18 cellular contexts compared by ENCODE assay signal in the genomic region with DNA sequence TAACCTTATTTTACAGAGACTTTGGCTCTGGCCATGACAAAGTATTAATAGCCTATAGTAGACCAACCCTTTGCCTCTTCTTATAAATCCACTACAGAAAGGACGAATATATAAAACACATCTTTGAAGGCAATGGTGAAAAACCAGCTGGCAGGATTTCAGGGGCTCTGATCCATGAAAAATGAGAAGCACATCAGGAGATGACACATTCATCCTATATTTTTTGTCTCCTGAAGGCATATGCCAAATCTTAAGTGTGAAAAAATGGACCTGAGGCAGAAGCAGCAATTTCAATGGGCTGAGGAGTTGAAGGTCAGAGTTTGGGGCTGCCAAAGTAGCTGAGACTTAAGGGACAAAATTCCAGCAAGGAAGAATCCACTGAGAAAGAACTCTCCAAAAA. TPM values are rescaled to one million over a fixed set of nuclear protein-coding genes. Genes with fewer than 3 reads are reported as not detected.
DNase-seq lines count a peak whose midpoint lies in the region; ATAC-seq and TF ChIP-seq lines count a peak whose summit lies in the region.
"Had no signal": no experiment of that assay in that cellular context is flagged by ENCODE, and none has a peak within 500 bp of the region (broad histone marks: within the 10 kb centered on the region; RNA-seq: fewer than 3 reads in every experiment).

No MANE protein-coding gene starts in this region.

- no peak overlapping the region for H3K4me3 ChIP-seq in PC-9
- H3K4me3 ChIP-seq in endodermal cell (ENCODE audit: low read length) = peak overlapping the region; percentile 11
- H3K4me3 ChIP-seq: heart right ventricle, right atrium auricular region, SJCRH30 had no signal

- CTCF ChIA-PET in activated CD8-positive, alpha-beta T cell treated with anti-CD3 and anti-CD28 coated beads for 36 hours (lab: Charles Lee) = interaction anchor here (0.6 to 1.4 kb wide), 3 partner anchors 10 to 21 kb away, joined by 3 to 4 read pairs (median 3); a partner anchor contains a TSS
- CTCF ChIA-PET in activated CD8-positive, alpha-beta T cell treated with anti-CD3 and anti-CD28 coated beads, Interleukin-2, amount 10 ng/mL, durations not matched to agents 7 days and 5 days (lab: Charles Lee) = interaction anchor here (1.1 to 2.8 kb wide), 3 partner anchors 10 to 61 kb away, joined by 3 to 16 read pairs (median 8); a partner anchor contains a TSS
- CTCF ChIA-PET in PC-9 (lab: Charles Lee) = interaction anchor here (0.8 kb wide), 1 partner anchor 89 kb away, joined by 3 read pairs; no protein-coding TSS in a partner anchor

- peak overlapping the region; percentile 50 for H3K27ac Mint-ChIP-seq in activated CD8-positive, alpha-beta T cell treated with anti-CD3 and anti-CD28 coated beads for 36 hours
- H3K27ac Mint-ChIP-seq in activated CD8-positive, alpha-beta T cell treated with anti-CD3 and anti-CD28 coated beads, Interleukin-2, amount 10 ng/mL, durations not matched to agents 7 days and 5 days = no peak overlapping the region
- peak overlapping the region; percentile 93 for H3K27ac Mint-ChIP-seq in endodermal cell
- peak overlapping the region; percentile 22 for H3K27ac Mint-ChIP-seq in stimulated activated naive B cell treated with anti-CD40 and anti-IgM and Interleukin-4, amounts not matched to agents 10 μg/mL and 1 μg/mL and 100 μg/mL, for 72 hours
- H3K27ac Mint-ChIP-seq: activated CD8-positive, alpha-beta memory T cell treated with anti-CD3 and anti-CD28 coated beads, Interleukin-2, amount 10 ng/mL, durations not matched to agents 7 days and 5 days had no signal

- no peak for ATAC-seq in activated CD8-positive, alpha-beta T cell treated with anti-CD3 and anti-CD28 coated beads for 36 hours
- ATAC-seq in activated CD8-positive, alpha-beta T cell treated with anti-CD3 and anti-CD28 coated beads, Interleukin-2, amount 10 ng/mL, durations not matched to agents 7 days and 5 days = no peak
- no peak for ATAC-seq in stimulated activated naive B cell treated with anti-CD40 and anti-IgM and Interleukin-4, amounts not matched to agents 10 μg/mL and 1 μg/mL and 100 μg/mL, for 72 hours (replicated peaks)
- ATAC-seq: activated CD8-positive, alpha-beta memory T cell treated with anti-CD3 and anti-CD28 coated beads, Interleukin-2, amount 10 ng/mL, durations not matched to agents 7 days and 5 days; activated naive CD4-positive, alpha-beta T cell treated with anti-CD3 and anti-CD28 coated beads, Interleukin-2, amount 50 U/mL, for 72 hours had no signal

- peaks cover 80% of the 10 kb centered on the region for H3K79me2 ChIP-seq in PC-9 (ENCODE audit: low read depth)

- BruUV-seq in PC-9 (replicated peaks; lab: Mats Ljungman, UMichigan) = no TSS peak

- POLR2A ChIA-PET in activated CD8-positive, alpha-beta T cell treated with anti-CD3 and anti-CD28 coated beads for 36 hours (lab: Charles Lee) = interaction anchor here (0.6 to 1.4 kb wide), 2 partner anchors 12 to 14 kb away, joined by 3 read pairs; a partner anchor contains a TSS
- POLR2A ChIA-PET in activated CD8-positive, alpha-beta T cell treated with anti-CD3 and anti-CD28 coated beads, Interleukin-2, amount 10 ng/mL, durations not matched to agents 7 days and 5 days (lab: Charles Lee) = interaction anchor here (1.2 kb wide), 1 partner anchor 14 kb away, joined by 3 read pairs; a partner anchor contains a TSS
- POLR2A ChIA-PET in PC-9 (lab: Charles Lee; ENCODE audit: unreplicated experiment) = interaction anchor here (0.6 kb wide), 2 partner anchors 76 to 242 kb away, joined by 5 read pairs; a partner anchor contains a TSS

- H3K4me1 ChIP-seq in PC-9 (replicated peaks; ENCODE audit: insufficient read depth) = no peaks in the 10 kb centered on the region
- H3K4me1 ChIP-seq in endodermal cell (ENCODE audit: control insufficient read depth, insufficient read depth, low read length) = peaks cover 4% of the 10 kb centered on the region

- H3K9me2 ChIP-seq in PC-9 (ENCODE audit: insufficient read depth) = no peaks in the 10 kb centered on the region

- H4K20me1 ChIP-seq in PC-9 (ENCODE audit: insufficient read depth) = peaks cover 23% of the 10 kb centered on the region

- H3K27me3 Mint-ChIP-seq in activated CD8-positive, alpha-beta T cell treated with anti-CD3 and anti-CD28 coated beads for 36 hours = no peaks in the 10 kb centered on the region
- no peaks in the 10 kb centered on the region for H3K27me3 Mint-ChIP-seq in activated CD8-positive, alpha-beta T cell treated with anti-CD3 and anti-CD28 coated beads, Interleukin-2, amount 10 ng/mL, durations not matched to agents 7 days and 5 days (ENCODE audit: low read depth)
- no peaks in the 10 kb centered on the region for H3K27me3 Mint-ChIP-seq in endodermal cell (ENCODE audit: insufficient read depth)
- no peaks in the 10 kb centered on the region for H3K27me3 Mint-ChIP-seq in stimulated activated naive B cell treated with anti-CD40 and anti-IgM and Interleukin-4, amounts not matched to agents 10 μg/mL and 1 μg/mL and 100 μg/mL, for 72 hours
- H3K27me3 Mint-ChIP-seq: activated CD8-positive, alpha-beta memory T cell treated with anti-CD3 and anti-CD28 coated beads, Interleukin-2, amount 10 ng/mL, durations not matched to agents 7 days and 5 days had no signal

- no peak for DNase-seq in activated CD8-positive, alpha-beta T cell treated with anti-CD3 and anti-CD28 coated beads for 36 hours
- DNase-seq in activated CD8-positive, alpha-beta T cell treated with anti-CD3 and anti-CD28 coated beads, Interleukin-2, amount 10 ng/mL, durations not matched to agents 7 days and 5 days = no peak
- no peak for DNase-seq in PC-9
- no peak for DNase-seq in endodermal cell
- no peak for DNase-seq in stimulated activated naive B cell treated with anti-CD40 and anti-IgM and Interleukin-4, amounts not matched to agents 10 μg/mL and 1 μg/mL and 100 μg/mL, for 72 hours
- DNase-seq in HUDEP-2 (lab: John Stamatoyannopoulos, UW; ENCODE audit: unreplicated experiment in 76 of 76) = no peak
- DNase-seq in iPS-NIHi11 (ENCODE audit: low spot score) = no peak
- no peak for DNase-seq in SHP77 treated with DMSO at 0.1 percent for 48 hours (lab: John Stamatoyannopoulos, UW)
- DNase-seq: 8988T; activated CD8-positive, alpha-beta memory T cell treated with anti-CD3 and anti-CD28 coated beads, Interleukin-2, amount 10 ng/mL, durations not matched to agents 7 days and 5 days; heart right ventricle; NCI-H2029 treated with DMSO at 0.1 percent for 48 hours; stimulated activated naive CD4-positive, alpha-beta T cell treated with Interleukin-2 at 50 U/mL for 16 hours had no signal

- no peak overlapping the region for H3K4me2 ChIP-seq in PC-9

- WGBS in endodermal cell (ENCODE audit: insufficient coverage in 1 of 2, insufficient read length in 1 of 2), 2 experiments = 89 to 100% methylated on average over 1 of the region's 1 CpG

- no peaks in the 10 kb centered on the region for H3K27me3 ChIP-seq in PC-9 (ENCODE audit: insufficient read depth, low read depth)
- H3K27me3 ChIP-seq in endodermal cell (ENCODE audit: control insufficient read depth, insufficient read depth, low read length, poor library complexity, severe bottlenecking) = no peaks in the 10 kb centered on the region
- H3K27me3 ChIP-seq: heart right ventricle, right atrium auricular region, SJCRH30 had no signal

- intact Hi-C loops in activated CD8-positive, alpha-beta T cell treated with anti-CD3 and anti-CD28 coated beads for 36 hours (cut with micrococcal nuclease) = no loop called here
- intact Hi-C loops in PC-9 (cut with micrococcal nuclease; ENCODE audit: unreplicated experiment) = no loop called here

- TF ChIP-seq CTCF in activated CD8-positive, alpha-beta T cell treated with anti-CD3 and anti-CD28 coated beads for 36 hours (IDR thresholded peaks at IDR 0.05) = no peak
- TF ChIP-seq CTCF in PC-9 (conservative IDR thresholded peaks at IDR 0.05) (no peak), endodermal cell (conservative IDR thresholded peaks at IDR 0.05) (no peak)

- peaks cover 42% of the 10 kb centered on the region for H3K4me1 Mint-ChIP-seq in activated CD8-positive, alpha-beta T cell treated with anti-CD3 and anti-CD28 coated beads for 36 hours (ENCODE audit: low read depth)
- H3K4me1 Mint-ChIP-seq in activated CD8-positive, alpha-beta T cell treated with anti-CD3 and anti-CD28 coated beads, Interleukin-2, amount 10 ng/mL, durations not matched to agents 7 days and 5 days (ENCODE audit: low read depth) = peaks cover 8% of the 10 kb centered on the region
- H3K4me1 Mint-ChIP-seq in endodermal cell = peaks cover 27% of the 10 kb centered on the region
- H3K4me1 Mint-ChIP-seq in stimulated activated naive B cell treated with anti-CD40 and anti-IgM and Interleukin-4, amounts not matched to agents 10 μg/mL and 1 μg/mL and 100 μg/mL, for 72 hours = peaks cover 21 to 50% of the 10 kb centered on the region in 2 donors

- no peak overlapping the region for H3K4me3 Mint-ChIP-seq in activated CD8-positive, alpha-beta T cell treated with anti-CD3 and anti-CD28 coated beads for 36 hours
- no peak overlapping the region for H3K4me3 Mint-ChIP-seq in activated CD8-positive, alpha-beta T cell treated with anti-CD3 and anti-CD28 coated beads, Interleukin-2, amount 10 ng/mL, durations not matched to agents 7 days and 5 days
- peak overlapping the region; percentile 39 for H3K4me3 Mint-ChIP-seq in endodermal cell
- no peak overlapping the region for H3K4me3 Mint-ChIP-seq in stimulated activated naive B cell treated with anti-CD40 and anti-IgM and Interleukin-4, amounts not matched to agents 10 μg/mL and 1 μg/mL and 100 μg/mL, for 72 hours
- H3K4me3 Mint-ChIP-seq: activated CD8-positive, alpha-beta memory T cell treated with anti-CD3 and anti-CD28 coated beads, Interleukin-2, amount 10 ng/mL, durations not matched to agents 7 days and 5 days had no signal

- no peak overlapping the region for H2AFZ ChIP-seq in PC-9

- no peaks in the 10 kb centered on the region; the same call in 1 of the 2 replicates for H3F3A ChIP-seq in PC-9 (ENCODE audit: insufficient read depth, low read depth)

- no peaks in the 10 kb centered on the region for H3K36me3 ChIP-seq in PC-9 (ENCODE audit: low read depth)
- peaks cover 16% of the 10 kb centered on the region for H3K36me3 ChIP-seq in endodermal cell (ENCODE audit: control insufficient read depth, insufficient read depth, low read length)
- H3K36me3 ChIP-seq: right atrium auricular region had no signal

- 0 out of 2 replicates have a peak overlapping the region, but pooled peaks have one; percentile 30 for H3K27ac ChIP-seq in PC-9
- peak overlapping the region; percentile 9 for H3K27ac ChIP-seq in endodermal cell (ENCODE audit: low read depth, low read length)
- H3K27ac ChIP-seq: epithelial cell of prostate, heart right ventricle, right atrium auricular region, SJCRH30, VCaP had no signal

- H3K9me3 ChIP-seq in PC-9 (ENCODE audit: insufficient read depth, low read depth) (no peaks in the 10 kb centered on the region), endodermal cell (ENCODE audit: control insufficient read depth, low read length) (no peaks in the 10 kb centered on the region)
- H3K9me3 ChIP-seq: heart right ventricle, right atrium auricular region, SJCRH30 had no signal

- no peak overlapping the region for H3K9ac ChIP-seq in endodermal cell (ENCODE audit: extremely low read depth, low read length, poor library complexity, severe bottlenecking)

- no peaks in the 10 kb centered on the region for H3K9me3 Mint-ChIP-seq in activated CD8-positive, alpha-beta T cell treated with anti-CD3 and anti-CD28 coated beads for 36 hours
- no peaks in the 10 kb centered on the region for H3K9me3 Mint-ChIP-seq in activated CD8-positive, alpha-beta T cell treated with anti-CD3 and anti-CD28 coated beads, Interleukin-2, amount 10 ng/mL, durations not matched to agents 7 days and 5 days (ENCODE audit: insufficient read depth)
- no peaks in the 10 kb centered on the region for H3K9me3 Mint-ChIP-seq in endodermal cell
- no peaks in the 10 kb centered on the region for H3K9me3 Mint-ChIP-seq in stimulated activated naive B cell treated with anti-CD40 and anti-IgM and Interleukin-4, amounts not matched to agents 10 μg/mL and 1 μg/mL and 100 μg/mL, for 72 hours
- H3K9me3 Mint-ChIP-seq: activated naive CD4-positive, alpha-beta T cell treated with anti-CD3 and anti-CD28 coated beads, Interleukin-2, amount 50 U/mL, for 72 hours had no signal

- H3K36me3 Mint-ChIP-seq in activated CD8-positive, alpha-beta T cell treated with anti-CD3 and anti-CD28 coated beads for 36 hours (ENCODE audit: low read depth) = peaks cover 17% of the 10 kb centered on the region
- H3K36me3 Mint-ChIP-seq in activated CD8-positive, alpha-beta T cell treated with anti-CD3 and anti-CD28 coated beads, Interleukin-2, amount 10 ng/mL, durations not matched to agents 7 days and 5 days (ENCODE audit: low read depth) = peaks cover 11% of the 10 kb centered on the region
- H3K36me3 Mint-ChIP-seq in endodermal cell (ENCODE audit: low read depth) = peaks cover 18% of the 10 kb centered on the region
- H3K36me3 Mint-ChIP-seq in stimulated activated naive B cell treated with anti-CD40 and anti-IgM and Interleukin-4, amounts not matched to agents 10 μg/mL and 1 μg/mL and 100 μg/mL, for 72 hours = peaks cover 4 to 16% of the 10 kb centered on the region in 2 donors

RNA-seq across cellular contexts. Expression of a gene that starts 14.4 kb away (rescaled TPM):
- total RNA-seq in activated CD8-positive, alpha-beta T cell treated with anti-CD3 and anti-CD28 coated beads for 36 hours = 10 to 100 TPM; 46.2 to 48.0 TPM
- 10 to 100 TPM; 31.3 to 33.4 TPM for total RNA-seq in activated CD8-positive, alpha-beta T cell treated with anti-CD3 and anti-CD28 coated beads, Interleukin-2, amount 10 ng/mL, durations not matched to agents 7 days and 5 days
- 38.0 and 39.9 TPM in 2 replicates for total RNA-seq in PC-9 (2021)
- total RNA-seq in endodermal cell = 10 to 100 TPM; 39.5 to 44.1 TPM
- polyA plus RNA-seq in endodermal cell (2013, experiment 1 of 2) = 28.5 TPM
- polyA plus RNA-seq in endodermal cell (2013, experiment 2 of 2) = 27.1 TPM
